18 cellular contexts compared by ENCODE assay signal in genomic region chr6:119259027-119259426, GRCh38.
DNase-seq lines count a peak whose midpoint lies in the region; ATAC-seq, FAIRE-seq and TF ChIP-seq lines count a peak whose summit lies in the region.
"Had no signal": no experiment of that assay in that cellular context is flagged by ENCODE, and none has a peak within 500 bp of the region (broad histone marks: within the 10 kb centered on the region; RNA-seq: fewer than 3 reads in every experiment).

No MANE protein-coding gene starts in this region.

- DNase-seq in CD8-positive, alpha-beta T cell = no peak
- DNase-seq in GM19239 (ENCODE audit: insufficient read length, low spot score) (no peak), epithelial cell of prostate (ENCODE audit: low read depth, low spot score) (peak; percentile 20), NCI-H1436 (lab: John Stamatoyannopoulos, UW) (no peak), NCI-H748 treated with DMSO at 0.1 percent for 48 hours (lab: John Stamatoyannopoulos, UW) (no peak)
- DNase-seq in activated CD4-positive, alpha-beta T cell treated with anti-CD3 and anti-CD28 coated beads for 1 hour = no peak
- DNase-seq: activated CD8-positive, alpha-beta memory T cell treated with anti-CD3 and anti-CD28 coated beads, Interleukin-2, amount 50 U/mL, for 4 hours; CD8-positive, alpha-beta memory T cell; immature natural killer cell; NCI-H1436 treated with DMSO at 0.1 percent for 48 hours; NCI-H446; stimulated activated naive CD4-positive, alpha-beta T cell treated with Interleukin-2 at 50 U/mL for 16 hours; uterus had no signal

- peaks cover 4% of the 10 kb centered on the region for H3K36me3 Mint-ChIP-seq in CD8-positive, alpha-beta T cell

- H3K27ac Mint-ChIP-seq in CD8-positive, alpha-beta T cell = peak overlapping the region; percentile 8

- POLR2A ChIA-PET in CD8-positive, alpha-beta T cell (lab: Charles Lee) = no interaction called here

- no peak overlapping the region for H3K4me3 Mint-ChIP-seq in CD8-positive, alpha-beta T cell
- H3K4me3 Mint-ChIP-seq: CD8-positive, alpha-beta memory T cell; immature natural killer cell had no signal

- no peaks in the 10 kb centered on the region for H3K9me3 ChIP-seq in CD8-positive, alpha-beta T cell (ENCODE audit: low read length)
- H3K9me3 ChIP-seq: gastroesophageal sphincter, uterus had no signal

- H3K27ac ChIP-seq in CD8-positive, alpha-beta T cell (ENCODE audit: low read depth, low read length) = no peak overlapping the region
- no peak overlapping the region for H3K27ac ChIP-seq in epithelial cell of prostate
- H3K27ac ChIP-seq: gastroesophageal sphincter, KMS-11, uterus had no signal

- no peak for TF ChIP-seq CTCF in CD8-positive, alpha-beta T cell (IDR thresholded peaks at IDR 0.05)

- peaks cover 25% of the 10 kb centered on the region for H3K4me1 Mint-ChIP-seq in CD8-positive, alpha-beta T cell (ENCODE audit: low read depth)

- intact Hi-C loops in CD8-positive, alpha-beta T cell (cut with DNase I, micrococcal nuclease) = no loop called here

- H3K27me3 ChIP-seq in CD8-positive, alpha-beta T cell (ENCODE audit: insufficient read depth, low read length) = no peaks in the 10 kb centered on the region
- H3K27me3 ChIP-seq: gastroesophageal sphincter, uterus had no signal

- H3K4me3 ChIP-seq in CD8-positive, alpha-beta T cell (ENCODE audit: low read depth, low read length) = no peak overlapping the region
- H3K4me3 ChIP-seq: gastroesophageal sphincter, smooth muscle cell, uterus had no signal

- ATAC-seq in CD8-positive, alpha-beta T cell = no peak
- ATAC-seq in HG03469 (IDR thresholded peaks at IDR 0.05; ENCODE audit: unreplicated experiment) = peak; percentile 63
- ATAC-seq in GM21723 (IDR thresholded peaks at IDR 0.05; ENCODE audit: unreplicated experiment) = no peak
- ATAC-seq: gastroesophageal sphincter had no signal

- no peaks in the 10 kb centered on the region for H3K36me3 ChIP-seq in CD8-positive, alpha-beta T cell (ENCODE audit: insufficient read depth, low read length)
- H3K36me3 ChIP-seq: gastroesophageal sphincter, uterus had no signal

- no peaks in the 10 kb centered on the region for H3K27me3 Mint-ChIP-seq in CD8-positive, alpha-beta T cell (ENCODE audit: low read depth)
- H3K27me3 Mint-ChIP-seq: CD8-positive, alpha-beta memory T cell had no signal

- H3K4me1 ChIP-seq in CD8-positive, alpha-beta T cell (ENCODE audit: insufficient read depth, low read length) = peaks cover 19% of the 10 kb centered on the region
- H3K4me1 ChIP-seq: gastroesophageal sphincter, uterus had no signal

- CTCF ChIA-PET in CD8-positive, alpha-beta T cell (lab: Charles Lee) = no interaction called here

- H3K9me3 Mint-ChIP-seq in CD8-positive, alpha-beta T cell = peaks cover 5% of the 10 kb centered on the region
- H3K9me3 Mint-ChIP-seq: immature natural killer cell had no signal

- FAIRE-seq in GM19239 (lab: Jason Lieb, UNC) = peak; percentile 52
